In genomic region chr11:82901165-82901938, GRCh38 we compare ENCODE assay signal across 8 cellular contexts. TPM values are rescaled to one million over a fixed set of nuclear protein-coding genes. Genes with fewer than 3 reads are reported as not detected.
DNase-seq lines count a peak whose midpoint lies in the region; ATAC-seq lines count a peak whose summit lies in the region.

Gene DDIAS (plus strand): TSS chr11:82901736. CDS start chr11:82914739, 13,003 bp downstream.

- H3K9me3 ChIP-seq in GM23248 (ENCODE audit: low read depth): no peaks in the 10 kb centered on the region

- in situ Hi-C loops in GM23248 (cut with MboI): loop anchor here (10.0 kb wide), 2 partner anchors 263 to 353 kb away; no protein-coding TSS in a partner anchor

- H2AFZ ChIP-seq in GM23248: peak within 1 kb of the TSS; percentile 93

- DNase-seq in DMS79 treated with DMSO at 0.1 percent for 48 hours (lab: John Stamatoyannopoulos, UW) (peak; percentile 99), GM23248 (peak; percentile 99), Kasumi-1 (lab: John Stamatoyannopoulos, UW) (peak; percentile 96 to 98), RPMI8226 (peak; percentile 100), fibroblast of gingiva (ENCODE audit: low read depth) (peak; percentile 95), naive B cell (peak; percentile 95)
- peak; percentile 84 to 85 for DNase-seq in activated T-helper 1 cell treated with anti-CD3 and anti-CD28 coated beads, Interleukin-2, amount 50 U/mL, for 16 hours (ENCODE audit: low read depth in 1 of 2, low spot score in 1 of 2)

- H3K27ac ChIP-seq in GM23248: peak within 1 kb of the TSS; percentile 91

- peak; percentile 62 to 64 for ATAC-seq in naive B cell (ENCODE audit: low read depth in 2 of 2)
- ATAC-seq in stimulated activated memory B cell treated with anti-CD40 and anti-IgM and Interleukin-4, amounts not matched to agents 10 μg/mL and 1 μg/mL and 100 μg/mL, for 72 hours: peak; percentile 84

- H3K36me3 ChIP-seq in GM23248 (ENCODE audit: low read depth): no peaks in the 10 kb centered on the region

- peak within 1 kb of the TSS; percentile 94 for H3K4me3 ChIP-seq in GM23248

- H3K27me3 Mint-ChIP-seq in naive B cell: no peaks in the 10 kb centered on the region
- H3K27me3 Mint-ChIP-seq in stimulated activated memory B cell treated with anti-CD40 and anti-IgM and Interleukin-4, amounts not matched to agents 10 μg/mL and 1 μg/mL and 100 μg/mL, for 72 hours: no peaks in the 10 kb centered on the region

- peak within 1 kb of the TSS; percentile 99 for H3K4me2 ChIP-seq in GM23248 (ENCODE audit: unreplicated experiment)

- H3K79me2 ChIP-seq in GM23248 (ENCODE audit: insufficient read depth): peaks cover 31% of the 10 kb centered on the region

- peaks cover 0 to 4% (median 0%) of the 10 kb centered on the region in 7 donors for H3K9me3 Mint-ChIP-seq in naive B cell
- H3K9me3 Mint-ChIP-seq in stimulated activated memory B cell treated with anti-CD40 and anti-IgM and Interleukin-4, amounts not matched to agents 10 μg/mL and 1 μg/mL and 100 μg/mL, for 72 hours: peaks cover 3% of the 10 kb centered on the region

- H3K27ac Mint-ChIP-seq in naive B cell: peak within 1 kb of the TSS; percentile 99 to 100 (median 100)
- H3K27ac Mint-ChIP-seq in stimulated activated memory B cell treated with anti-CD40 and anti-IgM and Interleukin-4, amounts not matched to agents 10 μg/mL and 1 μg/mL and 100 μg/mL, for 72 hours: peak within 1 kb of the TSS; percentile 90

- H3K4me3 Mint-ChIP-seq in naive B cell: peak within 1 kb of the TSS; percentile 91 to 100 (median 99)
- H3K4me3 Mint-ChIP-seq in stimulated activated memory B cell treated with anti-CD40 and anti-IgM and Interleukin-4, amounts not matched to agents 10 μg/mL and 1 μg/mL and 100 μg/mL, for 72 hours: peak within 1 kb of the TSS; percentile 98

- peak within 1 kb of the TSS; percentile 85 for H3K9ac ChIP-seq in GM23248

- no peaks in the 10 kb centered on the region for H3F3A ChIP-seq in GM23248 (ENCODE audit: insufficient read depth)

- peaks cover 7% of the 10 kb centered on the region; the same call in 1 of the 2 replicates for H3K4me1 ChIP-seq in GM23248 (ENCODE audit: insufficient read depth)

- WGBS in GM23248 (ENCODE audit: low coverage in 1 of 2, low lambda C conversion rate in 2 of 2, missing lambda C conversion rate in 2 of 2), 2 experiments: 1 to 2% methylated on average over 39 to 49 of the region's 49 CpGs

- no peaks in the 10 kb centered on the region for H4K20me1 ChIP-seq in GM23248 (ENCODE audit: insufficient read depth)

- H3K4me1 Mint-ChIP-seq in naive B cell: peaks cover 48 to 53% (median 51%) of the 10 kb centered on the region in 3 donors
- peaks cover 45% of the 10 kb centered on the region for H3K4me1 Mint-ChIP-seq in stimulated activated memory B cell treated with anti-CD40 and anti-IgM and Interleukin-4, amounts not matched to agents 10 μg/mL and 1 μg/mL and 100 μg/mL, for 72 hours

- peaks cover 0 to 6% of the 10 kb centered on the region in 2 donors for H3K36me3 Mint-ChIP-seq in naive B cell
- H3K36me3 Mint-ChIP-seq in stimulated activated memory B cell treated with anti-CD40 and anti-IgM and Interleukin-4, amounts not matched to agents 10 μg/mL and 1 μg/mL and 100 μg/mL, for 72 hours: peaks cover 5% of the 10 kb centered on the region

- no peaks in the 10 kb centered on the region for H3K9me2 ChIP-seq in GM23248 (ENCODE audit: insufficient read depth)

- no peaks in the 10 kb centered on the region for H3K27me3 ChIP-seq in GM23248 (replicated peaks; ENCODE audit: insufficient read depth)

RNA-seq across cellular contexts. Expression of gene DDIAS, which starts in this region (rescaled TPM):
- total RNA-seq in GM23248 (2014; rRNA removed; shearing (Covaris generic)): 5.4 and 7.6 TPM in 2 replicates
- polyA plus RNA-seq in GM23248 (2016; fragmentation: Nextera tagmentation; extraction: Ambion mirVana) (4.5 and 5.0 TPM in 2 replicates), naive B cell (ENCODE audit: low read depth in 6 of 6) (1 to 10 TPM; 3.9 to 9.9 (median 7.8) TPM)

Comparison
In these comparisons a context has a peak if more than half of its experiments do, and no peak if none do; other contexts are left out.
1. Peak in every context shown above with its lines: DNase-seq, ATAC-seq, H3K4me3 ChIP-seq and H3K27ac ChIP-seq.